Comparison of ENCODE assay signal across 14 cellular contexts in genomic region chr5:157900644-157901043, GRCh38.
DNase-seq lines count a peak whose midpoint lies in the region; ATAC-seq and TF ChIP-seq lines count a peak whose summit lies in the region.
"Had no signal": no experiment of that assay in that cellular context is flagged by ENCODE, and none has a peak within 500 bp of the region (broad histone marks: within the 10 kb centered on the region; RNA-seq: fewer than 3 reads in every experiment).

No MANE protein-coding gene starts in this region.

- peak; percentile 55 for ATAC-seq in GM19043 (IDR thresholded peaks at IDR 0.05; ENCODE audit: low read depth, unreplicated experiment)
- peak; percentile 87 for ATAC-seq in HG03108 (IDR thresholded peaks at IDR 0.05; ENCODE audit: unreplicated experiment)
- ATAC-seq in HG02610 (IDR thresholded peaks at IDR 0.05; ENCODE audit: unreplicated experiment), result no peak
- ATAC-seq: lower lobe of right lung had no signal

- no peaks in the 10 kb centered on the region for H3K79me2 ChIP-seq in OCI-LY1 (ENCODE audit: insufficient read depth, low read length)

- 0 out of 2 replicates have a peak overlapping the region, but pooled peaks have one; percentile 31 for H2AFZ ChIP-seq in OCI-LY1 (ENCODE audit: low read length)

- peak overlapping the region; percentile 46; the same call in 1 of the 2 replicates for H3K4me2 ChIP-seq in OCI-LY1 (ENCODE audit: low read length)

- no peak for TF ChIP-seq CTCF in OCI-LY1 (IDR thresholded peaks at IDR 0.05; ENCODE audit: low read length)

- no peaks in the 10 kb centered on the region for H4K20me1 ChIP-seq in OCI-LY1 (ENCODE audit: insufficient read depth, low read length)

- no peaks in the 10 kb centered on the region for H3K36me3 ChIP-seq in OCI-LY1 (ENCODE audit: insufficient read depth, low read length)
- H3K36me3 ChIP-seq: lower lobe of right lung, sigmoid colon, SJSA1 had no signal

- H3K9ac ChIP-seq in OCI-LY1 (ENCODE audit: low read length), result peak overlapping the region; percentile 37; the same call in 1 of the 2 replicates

- H3K9me3 ChIP-seq in OCI-LY1 (ENCODE audit: low read length), result no peaks in the 10 kb centered on the region
- H3K9me3 ChIP-seq: lower lobe of right lung, sigmoid colon, SJSA1 had no signal

- H3K9me2 ChIP-seq in OCI-LY1 (ENCODE audit: low read depth, low read length), result no peaks in the 10 kb centered on the region

- H3K4me1 ChIP-seq in OCI-LY1 (ENCODE audit: insufficient read depth, low read length, severe bottlenecking), result peaks cover 32% of the 10 kb centered on the region
- H3K4me1 ChIP-seq: lower lobe of right lung had no signal

- DNase-seq in DMS53 (lab: John Stamatoyannopoulos, UW) (peak; percentile 83), NCI-H187 (lab: John Stamatoyannopoulos, UW) (no peak), C1 segment of cervical spinal cord (lab: John Stamatoyannopoulos, UW) (no peak), iPS-NIHi7 (ENCODE audit: extremely low spot score) (no peak)
- DNase-seq: activated gamma-delta T cell; Kasumi-1; lower lobe of right lung; NK-92 treated with Interleukin-12 subunit alpha and Interleukin-12 subunit beta, amount 100 ng/mL, for 24 hours; sigmoid colon had no signal

- H3K27me3 ChIP-seq in OCI-LY1 (ENCODE audit: insufficient read depth, low read length), result no peaks in the 10 kb centered on the region
- H3K27me3 ChIP-seq: sigmoid colon, SJSA1 had no signal

- H3K27ac ChIP-seq in OCI-LY1 (ENCODE audit: low read depth, low read length, poor library complexity, severe bottlenecking), result peak overlapping the region; percentile 92
- H3K27ac ChIP-seq: lower lobe of right lung, SJSA1 had no signal

- no peaks in the 10 kb centered on the region for H3F3A ChIP-seq in OCI-LY1 (ENCODE audit: insufficient read depth, low read length)

- H3K4me3 ChIP-seq in OCI-LY1 (ENCODE audit: low read depth, low read length, poor library complexity, severe bottlenecking), result no peak overlapping the region
- H3K4me3 ChIP-seq: lower lobe of right lung, sigmoid colon, SJSA1 had no signal
